ENCODE assay signal across 30 cellular contexts in genomic region chr9:78393340-78393739, GRCh38.
"Had no signal": no experiment of that assay in that cellular context is flagged by ENCODE, and none has a peak within 500 bp of the region (broad histone marks: within the 10 kb centered on the region; RNA-seq: fewer than 3 reads in every experiment).

No MANE protein-coding gene starts in this region.

- H2AFZ ChIP-seq: neural progenitor cell had no signal

- ATAC-seq: esophagus mucosa; gastrocnemius medialis; left cardiac atrium; left lung; naive thymus-derived CD4-positive, alpha-beta T cell; sciatic nerve; stimulated activated naive CD8-positive, alpha-beta T cell treated with anti-CD3 and anti-CD28 coated beads, Interleukin-15, amount 100 ng/mL, for 72 hours had no signal

- H3K4me3 ChIP-seq: dorsolateral prefrontal cortex, gastrocnemius medialis, left lung, neural progenitor cell, prostate gland, right atrium auricular region, smooth muscle cell, thyroid gland had no signal

- DNase-seq: dorsolateral prefrontal cortex; effector CD4-positive, alpha-beta T cell; foreskin fibroblast; gastrocnemius medialis; head of caudate nucleus; left cardiac atrium; left lung; mesenchymal stem cell; midbrain; naive thymus-derived CD4-positive, alpha-beta T cell; nucleus accumbens; stimulated activated CD4-positive, alpha-beta T cell treated with anti-CD3 and anti-CD28 coated beads, Interleukin-12 subunit alpha, Interleukin-12 subunit beta, amount 100 ng/mL, for 4 hours; stimulated activated CD4-positive, alpha-beta T cell treated with anti-CD3 and anti-CD28 coated beads, Interleukin-1b, Interleukin-23, amount 100 ng/mL, for 48 hours; stimulated activated CD4-positive, alpha-beta T cell treated with anti-CD3 and anti-CD28 coated beads, Interleukin-4, amount 100 ng/mL, for 1 hour; stimulated activated CD8-positive, alpha-beta memory T cell treated with anti-CD3 and anti-CD28 coated beads, Interleukin-4, amount 100 ng/mL, for 48 hours; stimulated activated naive CD4-positive, alpha-beta T cell; stimulated activated naive CD8-positive, alpha-beta T cell treated with anti-CD3 and anti-CD28 coated beads, Interleukin-15, amount 100 ng/mL, for 72 hours; thyroid gland had no signal

- H3K4me1 Mint-ChIP-seq: stimulated activated naive CD8-positive, alpha-beta T cell treated with anti-CD3 and anti-CD28 coated beads, Interleukin-15, amount 100 ng/mL, for 72 hours had no signal

- H3K36me3 ChIP-seq: gastrocnemius medialis, left lung, neural progenitor cell, prostate gland, right atrium auricular region, thyroid gland had no signal

- H3K27ac Mint-ChIP-seq: naive thymus-derived CD4-positive, alpha-beta T cell; nephron; neural progenitor cell; stimulated activated naive CD8-positive, alpha-beta T cell treated with anti-CD3 and anti-CD28 coated beads, Interleukin-15, amount 100 ng/mL, for 72 hours; type B pancreatic cell had no signal

- H3K4me3 Mint-ChIP-seq: naive thymus-derived CD4-positive, alpha-beta T cell; nephron; neural progenitor cell; stimulated activated naive CD8-positive, alpha-beta T cell treated with anti-CD3 and anti-CD28 coated beads, Interleukin-15, amount 100 ng/mL, for 72 hours; type B pancreatic cell had no signal

- H3K4me2 ChIP-seq: neural progenitor cell, smooth muscle cell had no signal

- H3K27me3 ChIP-seq: dorsolateral prefrontal cortex, gastrocnemius medialis, left lung, neural progenitor cell, right atrium auricular region, thyroid gland had no signal

- H3K4me1 ChIP-seq: gastrocnemius medialis, left lung, prostate gland, right atrium auricular region, thyroid gland had no signal

- FAIRE-seq: colon, islet of Langerhans, urothelium cell line had no signal

- H3K9ac ChIP-seq: neural progenitor cell had no signal

- H3K27ac ChIP-seq: dorsolateral prefrontal cortex, epithelial cell of prostate, gastrocnemius medialis, left lung, neural progenitor cell, prostate gland, right atrium auricular region, thyroid gland had no signal

- H3K9me3 ChIP-seq: gastrocnemius medialis, prostate gland, thyroid gland had no signal

- H3K36me3 Mint-ChIP-seq: naive thymus-derived CD4-positive, alpha-beta T cell had no signal
